ENCODE assay signal across 26 cellular contexts in genomic region chr10:5818048-5818331, GRCh38. TPM values are rescaled to one million over a fixed set of nuclear protein-coding genes. Genes with fewer than 3 reads are reported as not detected.
DNase-seq lines count a peak whose midpoint lies in the region; ATAC-seq and TF ChIP-seq lines count a peak whose summit lies in the region.
"Had no signal": no experiment of that assay in that cellular context is flagged by ENCODE, and none has a peak within 500 bp of the region (broad histone marks: within the 10 kb centered on the region; RNA-seq: fewer than 3 reads in every experiment).

No MANE protein-coding gene starts in this region.

- H3K27me3 Mint-ChIP-seq in activated CD4-positive, alpha-beta T cell treated with anti-CD3 and anti-CD28 coated beads for 36 hours = no peaks in the 10 kb centered on the region
- no peaks in the 10 kb centered on the region for H3K27me3 Mint-ChIP-seq in IgD-negative memory B cell
- no peaks in the 10 kb centered on the region for H3K27me3 Mint-ChIP-seq in activated T-helper 2 cell treated with anti-CD3 and anti-CD28 coated beads, Interferon-gamma antibody, Interleukin-2, Interleukin-4, amounts not matched to agents 10 μg/mL and 5 μg/mL and 100 μg/mL, durations not matched to agents 14 hours and 24 hours and 36 hours (ENCODE audit: low read depth)
- peaks cover 8% of the 10 kb centered on the region for H3K27me3 Mint-ChIP-seq in nephron progenitor cell (ENCODE audit: low read depth, poor library complexity)
- H3K27me3 Mint-ChIP-seq: activated CD4-positive, alpha-beta T cell treated with anti-CD3 and anti-CD28 coated beads, Interleukin-2, amount 10 ng/mL, durations not matched to agents 7 days and 5 days; activated CD8-positive, alpha-beta memory T cell treated with anti-CD3 and anti-CD28 coated beads, Interleukin-2, amount 10 ng/mL, durations not matched to agents 7 days and 5 days; activated naive CD4-positive, alpha-beta T cell treated with anti-CD3 and anti-CD28 coated beads, Interleukin-2, amount 50 U/mL, for 24 hours; CD4-positive, CD25-positive, alpha-beta regulatory T cell had no signal

- no peak overlapping the region for H3K4me3 Mint-ChIP-seq in activated CD4-positive, alpha-beta T cell treated with anti-CD3 and anti-CD28 coated beads for 36 hours
- H3K4me3 Mint-ChIP-seq in IgD-negative memory B cell (peak overlapping the region in 3 of 4 donors; percentile 67 to 93 (median 69)), nephron progenitor cell (no peak overlapping the region)
- H3K4me3 Mint-ChIP-seq in activated T-helper 2 cell treated with anti-CD3 and anti-CD28 coated beads, Interferon-gamma antibody, Interleukin-2, Interleukin-4, amounts not matched to agents 10 μg/mL and 5 μg/mL and 100 μg/mL, durations not matched to agents 14 hours and 24 hours and 36 hours (ENCODE audit: low read depth) = no peak overlapping the region
- H3K4me3 Mint-ChIP-seq: activated CD4-positive, alpha-beta T cell treated with anti-CD3 and anti-CD28 coated beads, Interleukin-2, amount 10 ng/mL, durations not matched to agents 7 days and 5 days; activated CD8-positive, alpha-beta memory T cell treated with anti-CD3 and anti-CD28 coated beads, Interleukin-2, amount 10 ng/mL, durations not matched to agents 7 days and 5 days had no signal

- ATAC-seq in activated CD4-positive, alpha-beta T cell treated with anti-CD3 and anti-CD28 coated beads for 36 hours = no peak
- ATAC-seq in sciatic nerve = no peak
- ATAC-seq: activated CD8-positive, alpha-beta memory T cell treated with anti-CD3 and anti-CD28 coated beads, Interleukin-2, amount 10 ng/mL, durations not matched to agents 7 days and 5 days; left colon; mucosa of descending colon had no signal

- peaks cover 50% of the 10 kb centered on the region for H3K4me1 Mint-ChIP-seq in activated CD4-positive, alpha-beta T cell treated with anti-CD3 and anti-CD28 coated beads for 36 hours
- peaks cover 43 to 51% (median 46%) of the 10 kb centered on the region in 3 donors for H3K4me1 Mint-ChIP-seq in IgD-negative memory B cell
- H3K4me1 Mint-ChIP-seq in activated T-helper 2 cell treated with anti-CD3 and anti-CD28 coated beads, Interferon-gamma antibody, Interleukin-2, Interleukin-4, amounts not matched to agents 10 μg/mL and 5 μg/mL and 100 μg/mL, durations not matched to agents 14 hours and 24 hours and 36 hours (ENCODE audit: low read depth) = peaks cover 40% of the 10 kb centered on the region
- H3K4me1 Mint-ChIP-seq in nephron progenitor cell = peaks cover 14% of the 10 kb centered on the region

- H3K27ac Mint-ChIP-seq in activated CD4-positive, alpha-beta T cell treated with anti-CD3 and anti-CD28 coated beads for 36 hours = peak overlapping the region; percentile 83
- H3K27ac Mint-ChIP-seq in IgD-negative memory B cell (peak overlapping the region; percentile 57 to 93 (median 63)), nephron progenitor cell (no peak overlapping the region)
- peak overlapping the region; percentile 62 for H3K27ac Mint-ChIP-seq in activated T-helper 2 cell treated with anti-CD3 and anti-CD28 coated beads, Interferon-gamma antibody, Interleukin-2, Interleukin-4, amounts not matched to agents 10 μg/mL and 5 μg/mL and 100 μg/mL, durations not matched to agents 14 hours and 24 hours and 36 hours
- H3K27ac Mint-ChIP-seq: activated CD4-positive, alpha-beta T cell treated with anti-CD3 and anti-CD28 coated beads, Interleukin-2, amount 10 ng/mL, durations not matched to agents 7 days and 5 days; activated CD8-positive, alpha-beta memory T cell treated with anti-CD3 and anti-CD28 coated beads, Interleukin-2, amount 10 ng/mL, durations not matched to agents 7 days and 5 days had no signal

- no peak for TF ChIP-seq CTCF in nephron progenitor cell (IDR thresholded peaks at IDR 0.05)

- peaks cover 7% of the 10 kb centered on the region for H3K9me3 Mint-ChIP-seq in activated CD4-positive, alpha-beta T cell treated with anti-CD3 and anti-CD28 coated beads for 36 hours (ENCODE audit: low read depth)
- H3K9me3 Mint-ChIP-seq in IgD-negative memory B cell (no peaks in the 10 kb centered on the region), nephron progenitor cell (no peaks in the 10 kb centered on the region)
- peaks cover 4% of the 10 kb centered on the region for H3K9me3 Mint-ChIP-seq in activated T-helper 2 cell treated with anti-CD3 and anti-CD28 coated beads, Interferon-gamma antibody, Interleukin-2, Interleukin-4, amounts not matched to agents 10 μg/mL and 5 μg/mL and 100 μg/mL, durations not matched to agents 14 hours and 24 hours and 36 hours
- H3K9me3 Mint-ChIP-seq: activated CD4-positive, alpha-beta T cell treated with anti-CD3 and anti-CD28 coated beads, Interleukin-2, amount 10 ng/mL, durations not matched to agents 7 days and 5 days; CD4-positive, CD25-positive, alpha-beta regulatory T cell; nephron had no signal

- CTCF ChIA-PET in activated CD4-positive, alpha-beta T cell treated with anti-CD3 and anti-CD28 coated beads for 36 hours (lab: Charles Lee) = interaction anchor here (0.6 to 1.0 kb wide), 3 partner anchors 8 to 188 kb away, joined by 4 to 5 read pairs (median 4); no protein-coding TSS in a partner anchor

- POLR2A ChIA-PET in activated CD4-positive, alpha-beta T cell treated with anti-CD3 and anti-CD28 coated beads for 36 hours (lab: Charles Lee) = no interaction called here

- DNase-seq in activated CD4-positive, alpha-beta T cell treated with anti-CD3 and anti-CD28 coated beads for 36 hours = no peak
- DNase-seq in activated CD4-positive, alpha-beta T cell treated with anti-CD3 and anti-CD28 coated beads, Interleukin-2, amount 50 U/mL, for 48 hours = no peak
- DNase-seq in activated T-helper 2 cell treated with anti-CD3 and anti-CD28 coated beads, Interferon-gamma antibody, Interleukin-2, Interleukin-4, amounts not matched to agents 10 μg/mL and 5 μg/mL and 100 μg/mL, durations not matched to agents 14 hours and 24 hours and 36 hours (ENCODE audit: low spot score) = no peak
- DNase-seq in sciatic nerve (ENCODE audit: low spot score) (peak; percentile 12), NOMO-1 treated with dmso at 0.1 percent for 144 hours (lab: John Stamatoyannopoulos, UW; ENCODE audit: unreplicated experiment) (no peak), nephron progenitor cell (no peak)
- DNase-seq in activated effector memory CD4-positive, alpha-beta T cell treated with Interleukin-2 at 50 U/mL for 16 hours = no peak
- DNase-seq: 8988T; activated CD4-positive, alpha-beta T cell treated with anti-CD3 and anti-CD28 coated beads, Interleukin-2, amount 10 ng/mL, durations not matched to agents 7 days and 5 days; activated T-cell treated with anti-CD3 and anti-CD28 coated beads, Interleukin-2, amount 50 U/mL, for 48 hours; CD4-positive, CD25-positive, alpha-beta regulatory T cell; colonic mucosa; effector CD8-positive, alpha-beta T cell; H7; left colon; MM.1S; mucosa of descending colon; NCI-H146; NCI-H345; stimulated activated naive CD4-positive, alpha-beta T cell; T-helper 9 cell; testis had no signal

- intact Hi-C loops in activated CD4-positive, alpha-beta T cell treated with anti-CD3 and anti-CD28 coated beads for 36 hours (cut with DNase I, micrococcal nuclease) = loop anchor here (10.0 kb wide), 3 partner anchors 237 to 767 kb away; partner anchors contain the start of genes PRKCQ (in 1 of the 2) and RBM17 (in 1 of the 2)
- intact Hi-C loops in activated T-helper 2 cell treated with anti-CD3 and anti-CD28 coated beads, Interferon-gamma antibody, Interleukin-2, Interleukin-4, amounts not matched to agents 10 μg/mL and 5 μg/mL and 100 μg/mL, durations not matched to agents 14 hours and 24 hours and 36 hours (cut with micrococcal nuclease) = loop anchor here (10.0 kb wide), 2 partner anchors 267 to 373 kb away; partner anchors contain the start of gene RBM17
- intact Hi-C loops in sciatic nerve (cut with DNase I) = loop anchor here (10.0 kb wide), 1 partner anchor 67 kb away; the partner anchor contains the start of gene ANKRD16

- H3K36me3 Mint-ChIP-seq in activated CD4-positive, alpha-beta T cell treated with anti-CD3 and anti-CD28 coated beads for 36 hours (ENCODE audit: low read depth) = peaks cover 16% of the 10 kb centered on the region
- no peaks in the 10 kb centered on the region for H3K36me3 Mint-ChIP-seq in IgD-negative memory B cell
- peaks cover 8% of the 10 kb centered on the region for H3K36me3 Mint-ChIP-seq in activated T-helper 2 cell treated with anti-CD3 and anti-CD28 coated beads, Interferon-gamma antibody, Interleukin-2, Interleukin-4, amounts not matched to agents 10 μg/mL and 5 μg/mL and 100 μg/mL, durations not matched to agents 14 hours and 24 hours and 36 hours (ENCODE audit: low read depth)
- peaks cover 4% of the 10 kb centered on the region for H3K36me3 Mint-ChIP-seq in nephron progenitor cell (ENCODE audit: low read depth)
- H3K36me3 Mint-ChIP-seq: CD4-positive, CD25-positive, alpha-beta regulatory T cell had no signal

RNA-seq across cellular contexts. Expression of gene GDI2, which starts 4.8 kb away (rescaled TPM):
- total RNA-seq in activated CD4-positive, alpha-beta T cell treated with anti-CD3 and anti-CD28 coated beads for 36 hours = 100 to 1,000 TPM; 276 to 290 TPM
- 248 TPM for polyA plus RNA-seq in IgD-negative memory B cell
- 301 and 302 TPM in 2 replicates for total RNA-seq in activated T-helper 2 cell treated with anti-CD3 and anti-CD28 coated beads, Interferon-gamma antibody, Interleukin-2, Interleukin-4, amounts not matched to agents 10 μg/mL and 5 μg/mL and 100 μg/mL, durations not matched to agents 14 hours and 24 hours and 36 hours
- total RNA-seq in sciatic nerve = 140 TPM

Comparison
In these comparisons a context has a peak if more than half of its experiments do, and no peak if none do; other contexts are left out.
1. H3K4me3 Mint-ChIP-seq: peak in IgD-negative memory B cell (3 of 4); none in activated CD4-positive, alpha-beta T cell treated with anti-CD3 and anti-CD28 coated beads for 36 hours (single experiment), activated T-helper 2 cell treated with anti-CD3 and anti-CD28 coated beads, Interferon-gamma antibody, Interleukin-2, Interleukin-4, amounts not matched to agents 10 μg/mL and 5 μg/mL and 100 μg/mL, durations not matched to agents 14 hours and 24 hours and 36 hours (single experiment) and nephron progenitor cell (single experiment).